Comparison of ENCODE assay signal across 15 cellular contexts in genomic region chr7:116910367-116910766, GRCh38. TPM values are rescaled to one million over a fixed set of nuclear protein-coding genes. Genes with fewer than 3 reads are reported as not detected.
DNase-seq lines count a peak whose midpoint lies in the region; ATAC-seq, FAIRE-seq and TF ChIP-seq lines count a peak whose summit lies in the region.
"Had no signal": no experiment of that assay in that cellular context is flagged by ENCODE, and none has a peak within 500 bp of the region (broad histone marks: within the 10 kb centered on the region; RNA-seq: fewer than 3 reads in every experiment).

No MANE protein-coding gene starts in this region.

- POLR2A ChIA-PET in A549 (lab: Yijun Ruan, JAX): no interaction called here
- POLR2A ChIA-PET in IMR-90 (lab: Charles Lee; ENCODE audit: unreplicated experiment): no interaction called here

- TF ChIP-seq CTCF in A549 (IDR thresholded peaks at IDR 0.05) (no peak), IMR-90 (conservative IDR thresholded peaks at IDR 0.05; ENCODE audit: low read depth, low read length) (no peak), vagina (IDR thresholded peaks at IDR 0.05) (no peak)

- H4K91ac ChIP-seq in IMR-90 (ENCODE audit: insufficient read depth, low read depth, low read length): no peak overlapping the region

- H3K14ac ChIP-seq in IMR-90 (replicated peaks; ENCODE audit: low read depth, low read length): no peak overlapping the region

- H2BK15ac ChIP-seq in IMR-90 (ENCODE audit: low read depth, low read length): no peak overlapping the region

- no peak for ATAC-seq in A549
- ATAC-seq in IMR-90 (ENCODE audit: low read depth): no peak
- ATAC-seq: CD8-positive, alpha-beta T cell had no signal

- peaks cover 29% of the 10 kb centered on the region for H3K36me3 ChIP-seq in IMR-90 (ENCODE audit: control insufficient read depth, insufficient read depth, low read length)
- peaks cover 11 to 39% (median 15%) of the 10 kb centered on the region in 3 donors for H3K36me3 ChIP-seq in skeletal muscle tissue (ENCODE audit: control insufficient read depth in 3 of 3, insufficient read depth in 3 of 3, low read length in 3 of 3)
- peaks cover 0 to 46% of the 10 kb centered on the region in 2 donors for H3K36me3 ChIP-seq in vagina

- DNase-seq in A549 (ENCODE audit: low read depth in 1 of 2, low spot score in 1 of 2) (no peak), IMR-90 (no peak), activated gamma-delta T cell treated with Interleukin-2 at 50 U/mL for 16 hours (no peak), vagina (ENCODE audit: extremely low spot score in 2 of 2) (no peak)
- DNase-seq: CD8-positive, alpha-beta T cell; COR-L47; DMS153; DMS79 treated with DMSO at 0.1 percent for 48 hours; EL; GOT3; H9 had no signal

- intact Hi-C loops in IMR-90 (cut with micrococcal nuclease) (no loop called here), vagina (cut with DNase I) (no loop called here)

- H4K20me1 ChIP-seq in IMR-90 (ENCODE audit: insufficient read depth, low read length): peaks cover 5% of the 10 kb centered on the region; the same call in 1 of the 2 replicates

- WGBS in A549 (ENCODE audit: missing lambda C conversion rate): over 99% methylated on average over 5 of the region's 5 CpGs
- WGBS in IMR-90 (ENCODE audit: extremely low coverage in 2 of 2, insufficient read length in 1 of 2), 2 experiments: 100% methylated on average over 1 of the region's 5 CpGs; no CpG with 5 or more reads in 1 of the 2 experiments

- TF ChIP-seq RAD21 in A549 (conservative IDR thresholded peaks at IDR 0.05 in 1 of 2, IDR thresholded peaks at IDR 0.05 in 1 of 2) (no peak), IMR-90 (IDR thresholded peaks at IDR 0.05; ENCODE audit: low read length) (no peak)

- no peak overlapping the region for H3K27ac ChIP-seq in A549
- H3K27ac ChIP-seq in IMR-90 (ENCODE audit: insufficient read depth, low read length): no peak overlapping the region
- H3K27ac ChIP-seq in skeletal muscle tissue (ENCODE audit: low read depth, low read length): peak overlapping the region; percentile 58
- no peak overlapping the region for H3K27ac ChIP-seq in vagina

- H3K18ac ChIP-seq in IMR-90 (ENCODE audit: low read depth, low read length): no peak overlapping the region

- CTCF ChIA-PET in A549 (lab: Yijun Ruan, JAX): no interaction called here
- CTCF ChIA-PET in IMR-90 (lab: Yijun Ruan, JAX): interaction anchor here (0.6 kb wide), 1 partner anchor 13 kb away, joined by 3 read pairs; no protein-coding TSS in a partner anchor

- H3K23ac ChIP-seq in IMR-90 (ENCODE audit: low read depth, low read length): no peak overlapping the region

- FAIRE-seq in A549 (lab: Jason Lieb, UNC) (no peak), islet of Langerhans (lab: Jason Lieb, UNC) (peak; percentile 21)
- FAIRE-seq: D721Med, G401.6 had no signal

- H3K4ac ChIP-seq in IMR-90 (ENCODE audit: low read depth, low read length): no peak overlapping the region

- H2BK5ac ChIP-seq in IMR-90 (ENCODE audit: low read depth, low read length, poor library complexity, severe bottlenecking): no peak overlapping the region

- dilution Hi-C loops in IMR-90 (cut with HindIII; ENCODE audit: low sequenced_read_pairs, unreplicated experiment): no loop called here

- H3K4me1 ChIP-seq in A549 (no peaks in the 10 kb centered on the region), IMR-90 (ENCODE audit: control insufficient read depth, insufficient read depth, low read length) (peaks cover 4% of the 10 kb centered on the region; the same call in 1 of the 2 replicates), skeletal muscle tissue (ENCODE audit: control insufficient read depth in 3 of 3, insufficient read depth in 3 of 3, low read length in 3 of 3) (peaks cover 0 to 6% (median 4%) of the 10 kb centered on the region in 3 donors), vagina (no peaks in the 10 kb centered on the region)

- H3K9me3 ChIP-seq in A549: 0 out of 3 replicates have a peak, but pooled peaks cover 5% of the 10 kb centered on the region
- H3K9me3 ChIP-seq in IMR-90 (ENCODE audit: control insufficient read depth, insufficient read depth, low read length): no peaks in the 10 kb centered on the region
- H3K9me3 ChIP-seq in skeletal muscle tissue (ENCODE audit: control insufficient read depth in 3 of 3, low read length in 3 of 3): no peaks in the 10 kb centered on the region
- peaks cover 4% of the 10 kb centered on the region for H3K9me3 ChIP-seq in vagina

- H3K9ac ChIP-seq in IMR-90 (ENCODE audit: low read depth, low read length): no peak overlapping the region
- H3K9ac ChIP-seq in skeletal muscle tissue (ENCODE audit: low read depth in 1 of 3, low read length in 3 of 3): no peak overlapping the region

- no peak overlapping the region for H4K5ac ChIP-seq in IMR-90 (ENCODE audit: low read depth, low read length)

- H3K4me3 ChIP-seq in A549 (no peak overlapping the region), IMR-90 (ENCODE audit: insufficient read depth, low read depth, low read length) (no peak overlapping the region), skeletal muscle tissue (ENCODE audit: low read length in 3 of 3) (no peak overlapping the region), vagina (no peak overlapping the region)

- H3K9me1 ChIP-seq in IMR-90 (ENCODE audit: insufficient read depth, low read length): peaks cover 2% of the 10 kb centered on the region

- no peaks in the 10 kb centered on the region for H3K27me3 ChIP-seq in IMR-90 (ENCODE audit: control insufficient read depth, insufficient read depth, low read length)
- no peaks in the 10 kb centered on the region for H3K27me3 ChIP-seq in skeletal muscle tissue (ENCODE audit: control insufficient read depth in 3 of 3, insufficient read depth in 3 of 3, low read length in 3 of 3)
- H3K27me3 ChIP-seq in vagina: no peaks in the 10 kb centered on the region

- no peak overlapping the region for H2BK120ac ChIP-seq in IMR-90 (ENCODE audit: low read depth, low read length)

- no TSS peak for BruUV-seq in IMR-90 (replicated peaks; lab: Mats Ljungman, UMichigan)

- no peak overlapping the region for H2AK5ac ChIP-seq in IMR-90 (ENCODE audit: low read depth, low read length)

- no peak overlapping the region for H2AK9ac ChIP-seq in IMR-90 (replicated peaks; ENCODE audit: low read depth, low read length, poor library complexity)

- no peak overlapping the region for H3K4me2 ChIP-seq in A549
- H3K4me2 ChIP-seq in IMR-90 (ENCODE audit: low read depth, low read length): no peak overlapping the region

- in situ Hi-C loops in IMR-90 (cut with MboI; ENCODE audit: low sequenced_read_pairs): no loop called here

- H3K56ac ChIP-seq in IMR-90 (ENCODE audit: extremely low read depth, insufficient read depth, low read length): no peak overlapping the region

- TF ChIP-seq POLR2A in A549 (IDR thresholded peaks at IDR 0.05; ENCODE audit: low read length) (no peak), IMR-90 (IDR thresholded peaks at IDR 0.05; ENCODE audit: low read depth, low read length) (no peak), vagina (IDR thresholded peaks at IDR 0.05) (no peak)

- H2AFZ ChIP-seq in IMR-90 (replicated peaks; ENCODE audit: low read length, poor library complexity): no peak overlapping the region

- TF ChIP-seq EP300 in A549 (IDR thresholded peaks at IDR 0.05): no peak

- no peak overlapping the region for H2BK20ac ChIP-seq in IMR-90 (ENCODE audit: low read depth, low read length)

- peaks cover 11 to 24% of the 10 kb centered on the region in 2 experiments for H3K79me1 ChIP-seq in IMR-90 (ENCODE audit: low read depth in 1 of 2, low read length in 2 of 2)

- no peak overlapping the region for H4K8ac ChIP-seq in IMR-90 (ENCODE audit: low read depth in 2 of 2, low read length in 2 of 2)

TF ChIP-seq in A549, 52 proteins besides CTCF, POLR2A, EP300 and RAD21:
- TF ChIP-seq POLR2AphosphoS2 (conservative IDR thresholded peaks at IDR 0.05; ENCODE audit: low read length) (no peak), MAFK (IDR thresholded peaks at IDR 0.05; ENCODE audit: partially characterized antibody) (peak; percentile 27), FOSL2 (IDR thresholded peaks at IDR 0.05) (no peak), FOSL2 (CRISPR knock-in tag; IDR thresholded peaks at IDR 0.05) (no peak)

TF ChIP-seq in IMR-90, 13 proteins besides CTCF, POLR2A, EP300 and RAD21:
- TF ChIP-seq RCOR1 (IDR thresholded peaks at IDR 0.05; ENCODE audit: insufficient replicate concordance, low read length) (no peak), USF2 (IDR thresholded peaks at IDR 0.05; ENCODE audit: low read depth, low read length) (no peak), RFX5 (IDR thresholded peaks at IDR 0.05; ENCODE audit: low read depth, low read length) (no peak), MAFK (IDR thresholded peaks at IDR 0.05; ENCODE audit: low read depth, low read length) (peak; percentile 14; the same call in 1 of the 2 replicates), FOS (IDR thresholded peaks at IDR 0.05; ENCODE audit: low read depth, low read length) (no peak)

RNA-seq across cellular contexts. Expression of gene ST7, which starts 42.9 kb away (rescaled TPM):
- polyA plus RNA-seq in A549 (2011; rRNA removed) (26.0 and 28.6 TPM in 2 replicates), A549 (2017; fragmentation: RNase III; extraction: RNeasy Plus Mini Kit Qiagen cat#74134 plus additional on column Dnase treatment) (16.2 to 17.4 TPM (median 16.4 TPM) in 3 replicates), IMR-90 (2012; rRNA removed) (17.8 and 18.6 TPM in 2 replicates)
- 9.2 and 11.9 TPM in 2 replicates for polyA plus RNA-seq in A549 (2012; cell fraction: cytosol; rRNA removed)
- 7.0 and 12.1 TPM in 2 replicates for polyA plus RNA-seq in A549 (2012; cell fraction: nucleus; rRNA removed)
- polyA minus RNA-seq in A549 (2011; rRNA and poly(A)+ RNA removed): 28.6 and 30.0 TPM in 2 replicates
- total RNA-seq in IMR-90 (2012; rRNA removed) (25.3 and 26.0 TPM in 2 replicates), skeletal muscle tissue (23.0 TPM), vagina (15.2 TPM)
- 6.4 and 10.2 TPM in 2 replicates for polyA plus RNA-seq in IMR-90 (2012; cell fraction: cytosol; rRNA removed)
- 9.2 and 54.0 TPM in 2 replicates for polyA plus RNA-seq in IMR-90 (2012; cell fraction: nucleus; rRNA removed; ENCODE audit: low replicate concordance)

RNA-seq across cellular contexts. Expression of gene CAPZA2, which starts 48.0 kb away (rescaled TPM):
- polyA plus RNA-seq in A549 (2011; rRNA removed): 144 and 213 TPM in 2 replicates
- polyA plus RNA-seq in A549 (2012; cell fraction: cytosol; rRNA removed): 29.9 and 30.0 TPM in 2 replicates
- polyA plus RNA-seq in A549 (2012; cell fraction: nucleus; rRNA removed): 7.2 and 11.9 TPM in 2 replicates
- polyA plus RNA-seq in A549 (2017; fragmentation: RNase III; extraction: RNeasy Plus Mini Kit Qiagen cat#74134 plus additional on column Dnase treatment): 144 to 151 TPM (median 151 TPM) in 3 replicates
- polyA minus RNA-seq in A549 (2011; rRNA and poly(A)+ RNA removed): 34.0 and 38.8 TPM in 2 replicates
- 133 and 229 TPM in 2 replicates for total RNA-seq in IMR-90 (2012; rRNA removed)
- 50.7 and 66.6 TPM in 2 replicates for polyA plus RNA-seq in IMR-90 (2012; rRNA removed)
- 5.7 and 9.2 TPM in 2 replicates for polyA plus RNA-seq in IMR-90 (2012; cell fraction: cytosol; rRNA removed)
- polyA plus RNA-seq in IMR-90 (2012; cell fraction: nucleus; rRNA removed; ENCODE audit: low replicate concordance): 1.9 and 22.8 TPM in 2 replicates
- 72.5 TPM for total RNA-seq in skeletal muscle tissue
- 86.2 TPM for total RNA-seq in vagina
